ENCODE assay signal across 18 cellular contexts in genomic region chr1:43890815-43891214, GRCh38. TPM values are rescaled to one million over a fixed set of nuclear protein-coding genes. Genes with fewer than 3 reads are reported as not detected.
A peak's percentile ranks its signal among the peaks of the same experiment; 100 is the strongest.
DNase-seq lines count a peak whose midpoint lies in the region; ATAC-seq, FAIRE-seq and TF ChIP-seq lines count a peak whose summit lies in the region.
"Had no signal": no experiment of that assay in that cellular context is flagged by ENCODE, and none has a peak within 500 bp of the region (broad histone marks: within the 10 kb centered on the region; RNA-seq: fewer than 3 reads in every experiment).

No MANE protein-coding gene starts in this region.

- H3K4me1 Mint-ChIP-seq in T-cell: no peaks in the 10 kb centered on the region

- POLR2A ChIA-PET in T-cell (lab: Charles Lee): no interaction called here

- FAIRE-seq in GM19239 (lab: Jason Lieb, UNC): no peak

- no peaks in the 10 kb centered on the region for H3K9me3 Mint-ChIP-seq in T-cell
- H3K9me3 Mint-ChIP-seq: H9, IgD-negative memory B cell had no signal

- H3K4me3 Mint-ChIP-seq in T-cell: no peak overlapping the region
- H3K4me3 Mint-ChIP-seq: H9, IgD-negative memory B cell had no signal

- no peak for ATAC-seq in T-cell (replicated peaks in 1 of 4)

- H3K27me3 Mint-ChIP-seq in T-cell: no peaks in the 10 kb centered on the region
- H3K27me3 Mint-ChIP-seq: IgD-negative memory B cell had no signal

- TF ChIP-seq CTCF in choroid plexus epithelial cell (conservative IDR thresholded peaks at IDR 0.05; ENCODE audit: low read depth, low read length): no peak

- CTCF ChIA-PET in T-cell (lab: Charles Lee): no interaction called here

- no peak overlapping the region for H3K27ac Mint-ChIP-seq in T-cell
- H3K27ac Mint-ChIP-seq: IgD-negative memory B cell had no signal

- H3K36me3 Mint-ChIP-seq in T-cell: peaks cover 26% of the 10 kb centered on the region
- H3K36me3 Mint-ChIP-seq: IgD-negative memory B cell had no signal

- H3K4me3 ChIP-seq in choroid plexus epithelial cell (ENCODE audit: low read depth, low read length): no peak overlapping the region
- H3K4me3 ChIP-seq: SJCRH30 had no signal

- peak; percentile 25 for DNase-seq in ELR (ENCODE audit: low read depth)
- peak; percentile 25 for DNase-seq in M059J (ENCODE audit: low read depth)
- peak; percentile 41 for DNase-seq in choroid plexus epithelial cell (ENCODE audit: low read depth)
- peak; percentile 58 for DNase-seq in iris pigment epithelial cell (ENCODE audit: low read depth)
- no peak for DNase-seq in GM19239 (ENCODE audit: insufficient read length, low spot score)
- no peak for DNase-seq in NCI-H1436 (lab: John Stamatoyannopoulos, UW)
- DNase-seq in T-cell: no peak
- DNase-seq: DMS 273 treated with DMSO at 0.1 percent for 48 hours, H9, MV-4-11, NCI-H1417 treated with DMSO at 0.1 percent for 48 hours, NCI-H2029, NCI-H2171, NCI-H446, NCI-H748 treated with DMSO at 0.1 percent for 48 hours, OCI-M1, SJCRH30 had no signal

RNA-seq across cellular contexts. Expression of gene ARTN, which starts 42.8 kb away (rescaled TPM):
- 4.0 and 4.4 TPM in 2 replicates for total RNA-seq in M059J (2014; rRNA removed; shearing (Covaris generic))
- 1 to 10 TPM in 1 of 5 donors, under 1 TPM in 3, not detected in 1; 0.35 to 1.5 (median 0.51) TPM for total RNA-seq in T-cell

RNA-seq across cellular contexts. Expression of gene IPO13, which starts 55.9 kb away (rescaled TPM):
- total RNA-seq in M059J (2014; rRNA removed; shearing (Covaris generic)): 15.3 and 26.5 TPM in 2 replicates
- 10 to 100 TPM; 15.3 to 24.3 (median 22.1) TPM for total RNA-seq in T-cell

Comparison
In these comparisons a context has a peak if more than half of its experiments do, and no peak if none do; other contexts are left out.
1. DNase-seq: peak in ELR (single experiment), M059J (single experiment), choroid plexus epithelial cell (single experiment) and iris pigment epithelial cell (single experiment); none in GM19239 (single experiment), NCI-H1436 (single experiment) and T-cell (0 of 34).